In the genomic region with DNA sequence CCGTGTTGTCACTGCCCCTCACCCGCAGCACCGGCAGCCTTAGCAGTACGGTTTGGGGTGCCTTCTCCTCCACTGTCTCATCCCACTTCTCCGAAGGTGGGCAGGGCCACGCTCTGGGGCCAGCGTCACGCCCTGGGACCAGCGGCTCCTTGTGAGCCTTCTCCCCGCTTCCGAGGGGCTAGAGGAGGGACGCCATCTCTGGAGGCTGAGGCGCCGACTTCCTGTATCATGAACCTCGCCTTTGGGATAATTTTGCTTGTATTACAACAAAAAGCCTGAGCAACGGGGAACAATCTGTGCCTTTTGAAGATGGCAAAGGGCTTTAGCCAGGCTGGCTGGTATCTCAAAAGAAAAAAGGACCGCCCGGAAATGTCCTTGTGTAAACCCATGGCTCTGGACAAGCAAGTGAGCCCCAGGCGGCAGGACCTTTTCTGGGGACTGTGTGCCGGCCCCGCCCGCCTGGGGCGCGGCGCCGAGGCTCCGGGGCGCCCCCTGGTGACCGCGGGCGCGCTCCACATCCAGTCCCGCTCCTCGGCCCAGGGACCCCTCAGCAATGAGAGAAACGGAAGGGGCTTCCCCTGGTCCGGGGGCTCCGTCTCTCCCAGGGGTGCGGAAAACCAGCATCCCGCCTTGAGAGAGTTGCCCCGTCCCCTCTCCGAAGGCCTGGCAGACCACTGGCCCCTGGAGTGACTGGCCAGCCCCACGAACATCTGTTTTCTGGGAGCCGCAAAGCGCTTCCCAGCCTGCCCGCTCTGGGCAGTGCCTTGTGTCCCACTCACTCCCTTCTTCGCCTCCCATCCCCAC, we compare ENCODE assay signal across 1 cellular context.
TF ChIP-seq lines count a peak whose summit lies in the region.

No MANE protein-coding gene starts in this region.

TF ChIP-seq in HepG2, 621 proteins besides CTCF, POLR2A, EP300 and RAD21 (continued from another document and continues in another):
- TF ChIP-seq SIN3A (IDR thresholded peaks at IDR 0.05; ENCODE audit: borderline replicate concordance, low read depth, low read length) (peak; percentile 39; the same call in 1 of the 2 replicates), FOXA1 (IDR thresholded peaks at IDR 0.05) (no peak), FOXA1 (CRISPR knock-in tag; IDR thresholded peaks at IDR 0.05) (no peak), FOXC1 (CRISPR knock-in tag; IDR thresholded peaks at IDR 0.05; ENCODE audit: borderline replicate concordance) (peak; percentile 67; the same call in 1 of the 2 replicates), NCOA2 (CRISPR knock-in tag; IDR thresholded peaks at IDR 0.05) (peak; percentile 35; the same call in 1 of the 2 replicates), ZNF335 (CRISPR knock-in tag; IDR thresholded peaks at IDR 0.05) (no peak), TBX3 (IDR thresholded peaks at IDR 0.05; ENCODE audit: borderline replicate concordance) (no peak), FOXA3 (CRISPR knock-in tag; IDR thresholded peaks at IDR 0.05) (peak; percentile 46; the same call in 1 of the 2 replicates), REST (IDR thresholded peaks at IDR 0.05; ENCODE audit: borderline replicate concordance in 1 of 2, low read depth in 1 of 2, low read length in 2 of 2) (no peak), ZNF280D (CRISPR knock-in tag; IDR thresholded peaks at IDR 0.05) (no peak), ZNF138 (CRISPR knock-in tag; IDR thresholded peaks at IDR 0.05; ENCODE audit: low read depth) (0 out of 2 replicates have a peak, but pooled peaks have one; percentile 45), ZFP41 (CRISPR knock-in tag; IDR thresholded peaks at IDR 0.05; ENCODE audit: borderline replicate concordance) (no peak), ZBED4 (CRISPR knock-in tag; IDR thresholded peaks at IDR 0.05; ENCODE audit: borderline replicate concordance) (peak; percentile 80), EHMT2 (IDR thresholded peaks at IDR 0.05; ENCODE audit: borderline replicate concordance, low read depth, low read length) (no peak), SNRNP70 (IDR thresholded peaks at IDR 0.05; ENCODE audit: low read depth, low read length) (no peak), ZNF3 (CRISPR knock-in tag; IDR thresholded peaks at IDR 0.05) (no peak), YY1 (IDR thresholded peaks at IDR 0.05; ENCODE audit: insufficient read depth, insufficient replicate concordance, low read depth, low read length) (peak; percentile 67), CENPBD1 (CRISPR knock-in tag; IDR thresholded peaks at IDR 0.05; ENCODE audit: borderline replicate concordance, low read depth) (no peak), NFKBIZ (CRISPR knock-in tag; IDR thresholded peaks at IDR 0.05) (no peak; the same call in 1 of the 2 replicates), ZNF703 (CRISPR knock-in tag; IDR thresholded peaks at IDR 0.05; ENCODE audit: borderline replicate concordance) (no peak), ZNF354B (CRISPR knock-in tag; IDR thresholded peaks at IDR 0.05) (no peak), KLF15 (CRISPR knock-in tag; IDR thresholded peaks at IDR 0.05; ENCODE audit: borderline replicate concordance) (no peak), ZNF382 (CRISPR knock-in tag; IDR thresholded peaks at IDR 0.05; ENCODE audit: borderline replicate concordance) (no peak), ZNF629 (CRISPR knock-in tag; conservative IDR thresholded peaks at IDR 0.05) (peak; percentile 85), NFE2L1 (CRISPR knock-in tag; IDR thresholded peaks at IDR 0.05; ENCODE audit: borderline replicate concordance) (no peak), NR2F1 (CRISPR knock-in tag; IDR thresholded peaks at IDR 0.05) (0 out of 4 replicates have a peak, but pooled peaks of 1 of the 2 experiments have one; percentile 35), PCBP2 (optimal IDR thresholded peaks at IDR 0.05; ENCODE audit: low read depth, low read length, poor library complexity, severe bottlenecking) (peak; percentile 72), ADNP (CRISPR knock-in tag; IDR thresholded peaks at IDR 0.05) (no peak), ZZZ3 (CRISPR knock-in tag; IDR thresholded peaks at IDR 0.05; ENCODE audit: borderline replicate concordance) (no peak)
- TF ChIP-seq, protein P1, sequence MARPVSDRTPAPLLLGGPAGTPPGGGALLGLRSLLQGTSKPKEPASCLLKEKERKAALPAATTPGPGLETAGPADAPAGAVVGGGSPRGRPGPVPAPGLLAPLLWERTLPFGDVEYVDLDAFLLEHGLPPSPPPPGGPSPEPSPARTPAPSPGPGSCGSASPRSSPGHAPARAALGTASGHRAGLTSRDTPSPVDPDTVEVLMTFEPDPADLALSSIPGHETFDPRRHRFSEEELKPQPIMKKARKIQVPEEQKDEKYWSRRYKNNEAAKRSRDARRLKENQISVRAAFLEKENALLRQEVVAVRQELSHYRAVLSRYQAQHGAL (CRISPR knock-in tag; IDR thresholded peaks at IDR 0.05; ENCODE audit: not compliant biosample characterization), result no peak
- TF ChIP-seq, protein P2, sequence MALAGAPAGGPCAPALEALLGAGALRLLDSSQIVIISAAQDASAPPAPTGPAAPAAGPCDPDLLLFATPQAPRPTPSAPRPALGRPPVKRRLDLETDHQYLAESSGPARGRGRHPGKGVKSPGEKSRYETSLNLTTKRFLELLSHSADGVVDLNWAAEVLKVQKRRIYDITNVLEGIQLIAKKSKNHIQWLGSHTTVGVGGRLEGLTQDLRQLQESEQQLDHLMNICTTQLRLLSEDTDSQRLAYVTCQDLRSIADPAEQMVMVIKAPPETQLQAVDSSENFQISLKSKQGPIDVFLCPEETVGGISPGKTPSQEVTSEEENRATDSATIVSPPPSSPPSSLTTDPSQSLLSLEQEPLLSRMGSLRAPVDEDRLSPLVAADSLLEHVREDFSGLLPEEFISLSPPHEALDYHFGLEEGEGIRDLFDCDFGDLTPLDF (CRISPR knock-in tag; IDR thresholded peaks at IDR 0.05), result 0 out of 2 replicates have a peak, but pooled peaks have one; percentile 13
- TF ChIP-seq, protein P3, sequence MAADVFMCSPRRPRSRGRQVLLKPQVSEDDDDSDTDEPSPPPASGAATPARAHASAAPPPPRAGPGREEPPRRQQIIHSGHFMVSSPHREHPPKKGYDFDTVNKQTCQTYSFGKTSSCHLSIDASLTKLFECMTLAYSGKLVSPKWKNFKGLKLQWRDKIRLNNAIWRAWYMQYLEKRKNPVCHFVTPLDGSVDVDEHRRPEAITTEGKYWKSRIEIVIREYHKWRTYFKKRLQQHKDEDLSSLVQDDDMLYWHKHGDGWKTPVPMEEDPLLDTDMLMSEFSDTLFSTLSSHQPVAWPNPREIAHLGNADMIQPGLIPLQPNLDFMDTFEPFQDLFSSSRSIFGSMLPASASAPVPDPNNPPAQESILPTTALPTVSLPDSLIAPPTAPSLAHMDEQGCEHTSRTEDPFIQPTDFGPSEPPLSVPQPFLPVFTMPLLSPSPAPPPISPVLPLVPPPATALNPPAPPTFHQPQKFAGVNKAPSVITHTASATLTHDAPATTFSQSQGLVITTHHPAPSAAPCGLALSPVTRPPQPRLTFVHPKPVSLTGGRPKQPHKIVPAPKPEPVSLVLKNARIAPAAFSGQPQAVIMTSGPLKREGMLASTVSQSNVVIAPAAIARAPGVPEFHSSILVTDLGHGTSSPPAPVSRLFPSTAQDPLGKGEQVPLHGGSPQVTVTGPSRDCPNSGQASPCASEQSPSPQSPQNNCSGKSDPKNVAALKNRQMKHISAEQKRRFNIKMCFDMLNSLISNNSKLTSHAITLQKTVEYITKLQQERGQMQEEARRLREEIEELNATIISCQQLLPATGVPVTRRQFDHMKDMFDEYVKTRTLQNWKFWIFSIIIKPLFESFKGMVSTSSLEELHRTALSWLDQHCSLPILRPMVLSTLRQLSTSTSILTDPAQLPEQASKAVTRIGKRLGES (CRISPR knock-in tag; IDR thresholded peaks at IDR 0.05; ENCODE audit: borderline replicate concordance), result no peak
- TF ChIP-seq, protein P4, sequence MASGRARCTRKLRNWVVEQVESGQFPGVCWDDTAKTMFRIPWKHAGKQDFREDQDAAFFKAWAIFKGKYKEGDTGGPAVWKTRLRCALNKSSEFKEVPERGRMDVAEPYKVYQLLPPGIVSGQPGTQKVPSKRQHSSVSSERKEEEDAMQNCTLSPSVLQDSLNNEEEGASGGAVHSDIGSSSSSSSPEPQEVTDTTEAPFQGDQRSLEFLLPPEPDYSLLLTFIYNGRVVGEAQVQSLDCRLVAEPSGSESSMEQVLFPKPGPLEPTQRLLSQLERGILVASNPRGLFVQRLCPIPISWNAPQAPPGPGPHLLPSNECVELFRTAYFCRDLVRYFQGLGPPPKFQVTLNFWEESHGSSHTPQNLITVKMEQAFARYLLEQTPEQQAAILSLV (CRISPR knock-in tag; IDR thresholded peaks at IDR 0.05; ENCODE audit: borderline replicate concordance), result no peak
- TF ChIP-seq, protein P5, sequence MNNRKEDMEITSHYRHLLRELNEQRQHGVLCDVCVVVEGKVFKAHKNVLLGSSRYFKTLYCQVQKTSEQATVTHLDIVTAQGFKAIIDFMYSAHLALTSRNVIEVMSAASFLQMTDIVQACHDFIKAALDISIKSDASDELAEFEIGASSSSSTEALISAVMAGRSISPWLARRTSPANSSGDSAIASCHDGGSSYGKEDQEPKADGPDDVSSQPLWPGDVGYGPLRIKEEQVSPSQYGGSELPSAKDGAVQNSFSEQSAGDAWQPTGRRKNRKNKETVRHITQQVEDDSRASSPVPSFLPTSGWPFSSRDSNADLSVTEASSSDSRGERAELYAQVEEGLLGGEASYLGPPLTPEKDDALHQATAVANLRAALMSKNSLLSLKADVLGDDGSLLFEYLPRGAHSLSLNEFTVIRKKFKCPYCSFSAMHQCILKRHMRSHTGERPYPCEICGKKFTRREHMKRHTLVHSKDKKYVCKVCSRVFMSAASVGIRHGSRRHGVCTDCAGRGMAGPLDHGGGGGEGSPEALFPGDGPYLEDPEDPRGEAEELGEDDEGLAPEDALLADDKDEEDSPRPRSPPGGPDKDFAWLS (CRISPR knock-in tag; IDR thresholded peaks at IDR 0.05; ENCODE audit: borderline replicate concordance), result no peak
